30 cellular contexts compared by ENCODE assay signal in genomic region chr7:159083001-159083697, GRCh38.
DNase-seq lines count a peak whose midpoint lies in the region; ATAC-seq, FAIRE-seq and TF ChIP-seq lines count a peak whose summit lies in the region.
"Had no signal": no experiment of that assay in that cellular context is flagged by ENCODE, and none has a peak within 500 bp of the region (broad histone marks: within the 10 kb centered on the region; RNA-seq: fewer than 3 reads in every experiment).

No MANE protein-coding gene starts in this region.

- no peaks in the 10 kb centered on the region; the same call in 1 of the 2 replicates for H3K23me2 ChIP-seq in H1 (ENCODE audit: low read depth, low read length)

- intact Hi-C loops in spleen (cut with DNase I; ENCODE audit: low total_unique reads) = no loop called here

- H3K56ac ChIP-seq in H1 (replicated peaks; ENCODE audit: insufficient read length, low read depth, low read length) = no peak overlapping the region

- no peaks in the 10 kb centered on the region for H3K36me3 Mint-ChIP-seq in naive thymus-derived CD8-positive, alpha-beta T cell
- H3K36me3 Mint-ChIP-seq: activated naive CD8-positive, alpha-beta T cell treated with anti-CD3 and anti-CD28 coated beads, Interleukin-2, amount 10 ng/mL, durations not matched to agents 7 days and 5 days; IgD-negative memory B cell had no signal

- POLR2A ChIA-PET in H1 (lab: Charles Lee; ENCODE audit: partially characterized antibody) = no interaction called here
- POLR2A ChIA-PET in naive thymus-derived CD8-positive, alpha-beta T cell (lab: Charles Lee) = no interaction called here

- H4K91ac ChIP-seq in H1 (replicated peaks; ENCODE audit: insufficient read length, low read length) = no peak overlapping the region

- no peak overlapping the region for H3K4me3 Mint-ChIP-seq in naive thymus-derived CD8-positive, alpha-beta T cell
- H3K4me3 Mint-ChIP-seq: activated CD4-positive, alpha-beta T cell treated with anti-CD3 and anti-CD28 coated beads for 36 hours; activated CD8-positive, alpha-beta T cell treated with anti-CD3 and anti-CD28 coated beads for 36 hours; activated naive CD8-positive, alpha-beta T cell treated with anti-CD3 and anti-CD28 coated beads, Interleukin-2, amount 10 ng/mL, durations not matched to agents 7 days and 5 days; effector memory CD8-positive, alpha-beta T cell; IgD-negative memory B cell; T-helper 2 cell treated with Interferon-gamma antibody and Interleukin-4, amounts not matched to agents 5 μg/mL and 100 μg/mL, for 36 hours had no signal

- TF ChIP-seq EP300 in H1 (IDR thresholded peaks at IDR 0.05; ENCODE audit: borderline replicate concordance in 1 of 2, low read depth in 2 of 2, low read length in 2 of 2) = no peak

- DNase-seq in H1 (ENCODE audit: low read depth in 1 of 2, low spot score in 2 of 2) = no peak
- DNase-seq in left lobe of liver (ENCODE audit: low spot score) = peak; percentile 58
- peak; percentile 66 for DNase-seq in spleen
- no peak for DNase-seq in hepatic stellate cell (ENCODE audit: low spot score)
- DNase-seq in naive thymus-derived CD8-positive, alpha-beta T cell = no peak
- DNase-seq: activated CD4-positive, alpha-beta T cell treated with anti-CD3 and anti-CD28 coated beads for 36 hours; activated CD8-positive, alpha-beta memory T cell treated with anti-CD3 and anti-CD28 coated beads, Interleukin-2, amount 50 U/mL, for 48 hours; activated CD8-positive, alpha-beta T cell treated with anti-CD3 and anti-CD28 coated beads for 36 hours; activated naive CD8-positive, alpha-beta T cell treated with anti-CD3 and anti-CD28 coated beads, Interleukin-2, amount 10 ng/mL, durations not matched to agents 7 days and 5 days; COR-L47; DMS53; effector memory CD8-positive, alpha-beta T cell; erythroblast; mucosa of descending colon; NCI-H1694; NCI-H446 treated with DMSO at 0.1 percent for 48 hours; NCI-H774; stimulated activated CD4-positive, alpha-beta T cell treated with anti-CD3 and anti-CD28 coated beads, Interleukin-12 subunit alpha, Interleukin-12 subunit beta, amount 100 ng/mL, for 4 hours; stimulated activated CD4-positive, alpha-beta T cell treated with anti-CD3 and anti-CD28 coated beads, Interleukin-2, amount 100 ng/mL, for 48 hours; transverse colon had no signal

- H2BK20ac ChIP-seq in H1 (ENCODE audit: low read length) = no peak overlapping the region

- no peak overlapping the region for H2BK15ac ChIP-seq in H1 (ENCODE audit: low read length)

- H4K5ac ChIP-seq in H1 (ENCODE audit: insufficient read length, low read depth, low read length) = no peak overlapping the region

- peaks cover 0 to under 1% of the 10 kb centered on the region in 2 experiments for H4K20me1 ChIP-seq in H1 (replicated peaks in 1 of 2; ENCODE audit: control insufficient read depth in 1 of 2, insufficient read depth in 2 of 2, low read length in 2 of 2)
- H4K20me1 ChIP-seq: BLaER1 treated with 17β-estradiol and CSF1 and Interleukin-3, amounts not matched to agents 10 nM and 100 nM had no signal

- TF ChIP-seq RAD21 in H1 (IDR thresholded peaks at IDR 0.05 in 1 of 2, conservative IDR thresholded peaks at IDR 0.05 in 1 of 2; ENCODE audit: low read depth in 2 of 2, low read length in 2 of 2) = no peak

- no peaks in the 10 kb centered on the region for H3K79me2 ChIP-seq in H1 (ENCODE audit: control insufficient read depth in 1 of 2, insufficient read depth in 2 of 2, low read length in 2 of 2)

- no peak overlapping the region for H3K4me2 ChIP-seq in H1 (ENCODE audit: insufficient read depth in 1 of 2, low read depth in 2 of 2, low read length in 2 of 2)
- H3K4me2 ChIP-seq: BLaER1 treated with 17β-estradiol and CSF1 and Interleukin-3, amounts not matched to agents 10 nM and 100 nM had no signal

- peak; percentile 66 for ATAC-seq in left lobe of liver
- ATAC-seq in naive thymus-derived CD8-positive, alpha-beta T cell = no peak
- ATAC-seq in HG03196 (IDR thresholded peaks at IDR 0.05; ENCODE audit: unreplicated experiment) = no peak
- ATAC-seq: activated CD4-positive, alpha-beta T cell treated with anti-CD3 and anti-CD28 coated beads for 36 hours; activated CD8-positive, alpha-beta T cell treated with anti-CD3 and anti-CD28 coated beads for 36 hours; effector memory CD8-positive, alpha-beta T cell; HCT116; mucosa of descending colon; pancreas had no signal

- H2BK120ac ChIP-seq in H1 (replicated peaks; ENCODE audit: low read depth, low read length) = no peak overlapping the region

- no peak overlapping the region for H3K14ac ChIP-seq in H1 (ENCODE audit: insufficient read length)

- TF ChIP-seq POLR2A in H1 (IDR thresholded peaks at IDR 0.05; ENCODE audit: control extremely low read depth in 1 of 2, low read depth in 2 of 2, low read length in 2 of 2) = no peak
- no peak for TF ChIP-seq POLR2A in spleen (IDR thresholded peaks at IDR 0.05)

- H4K8ac ChIP-seq in H1 (ENCODE audit: extremely low read depth, insufficient read depth, low read length) = no peak overlapping the region; the same call in 1 of the 2 replicates

- no peaks in the 10 kb centered on the region for H3K4me1 ChIP-seq in H1 (replicated peaks in 1 of 4; ENCODE audit: control insufficient read depth in 3 of 4, insufficient read depth in 4 of 4, low read length in 3 of 4)
- no peaks in the 10 kb centered on the region for H3K4me1 ChIP-seq in spleen
- H3K4me1 ChIP-seq: pancreas, Peyer's patch, transverse colon had no signal

- H3K36me3 ChIP-seq in KOPT-K1 (ENCODE audit: insufficient read depth, low read length) = peaks cover 57% of the 10 kb centered on the region
- H3K36me3 ChIP-seq in H1 (ENCODE audit: control insufficient read depth in 2 of 4, insufficient read depth in 4 of 4, low read length in 3 of 4) = no peaks in the 10 kb centered on the region
- no peaks in the 10 kb centered on the region for H3K36me3 ChIP-seq in spleen
- H3K36me3 ChIP-seq: BLaER1 treated with 17β-estradiol and CSF1 and Interleukin-3, amounts not matched to agents 10 nM and 100 nM; pancreas; Peyer's patch; transverse colon had no signal

- H3K27me3 Mint-ChIP-seq in naive thymus-derived CD8-positive, alpha-beta T cell = peaks cover 4 to 27% (median 7%) of the 10 kb centered on the region in 5 donors

- peaks cover 3 to 8% (median 4%) of the 10 kb centered on the region in 4 donors for H3K4me1 Mint-ChIP-seq in naive thymus-derived CD8-positive, alpha-beta T cell
- H3K4me1 Mint-ChIP-seq: activated naive CD8-positive, alpha-beta T cell treated with anti-CD3 and anti-CD28 coated beads, Interleukin-2, amount 10 ng/mL, durations not matched to agents 7 days and 5 days; IgD-negative memory B cell had no signal

- H3K9me3 ChIP-seq in KOPT-K1 (ENCODE audit: insufficient read depth, low read length, poor library complexity, severe bottlenecking) (peaks cover 10% of the 10 kb centered on the region), H1 (ENCODE audit: insufficient read depth in 2 of 2, low read depth in 1 of 2, low read length in 1 of 2) (no peaks in the 10 kb centered on the region), spleen (no peaks in the 10 kb centered on the region)
- H3K9me3 ChIP-seq: BLaER1 treated with 17β-estradiol and CSF1 and Interleukin-3, amounts not matched to agents 10 nM and 100 nM; mucosa of descending colon; pancreas; Peyer's patch; transverse colon had no signal

- no peak overlapping the region for H3K23ac ChIP-seq in H1 (ENCODE audit: insufficient read length)

- CTCF ChIA-PET in H1 (lab: Charles Lee; ENCODE audit: partially characterized antibody) = interaction anchor here (1.4 kb wide), 1 partner anchor 36 kb away, joined by 3 read pairs; no protein-coding TSS in a partner anchor

- 96% methylated on average over 12 of the region's 13 CpGs; no CpG with 5 or more reads in 1 of the 2 experiments for WGBS in H1 (ENCODE audit: extremely low coverage in 1 of 2, insufficient coverage in 1 of 2, insufficient read length in 1 of 2, insufficient replicate concordance in 2 of 2, low coverage in 1 of 2, low lambda C conversion rate in 2 of 2, missing lambda C conversion rate in 1 of 2), 2 experiments
- WGBS in spleen, 5 donors = 87 to 94% (median 92%) methylated on average over 10 to 13 of the region's 13 CpGs

- no peak overlapping the region for H2BK12ac ChIP-seq in H1 (ENCODE audit: low read depth, low read length)

- FAIRE-seq in H1 (lab: Jason Lieb, UNC) = no peak
- FAIRE-seq: bronchial epithelial cell, colon, pancreas had no signal

- H3K79me1 ChIP-seq in H1 (ENCODE audit: low read depth, low read length) = no peaks in the 10 kb centered on the region

- H3K27me3 ChIP-seq in H1 (replicated peaks in 1 of 4; ENCODE audit: control insufficient read depth in 3 of 4, extremely low read depth in 1 of 4, insufficient read depth in 3 of 4, low read length in 3 of 4) = no peaks in the 10 kb centered on the region
- no peaks in the 10 kb centered on the region for H3K27me3 ChIP-seq in spleen (replicated peaks in 1 of 7)
- H3K27me3 ChIP-seq: BLaER1 treated with 17β-estradiol and CSF1 and Interleukin-3, amounts not matched to agents 10 nM and 100 nM; pancreas; Peyer's patch; transverse colon had no signal

- H3K9ac ChIP-seq in H1 (replicated peaks in 1 of 4; ENCODE audit: extremely low read depth in 1 of 4, low read depth in 3 of 4, low read length in 3 of 4) = no peak overlapping the region
- H3K9ac ChIP-seq: BLaER1 treated with 17β-estradiol and CSF1 and Interleukin-3, amounts not matched to agents 10 nM and 100 nM had no signal

- H2AK5ac ChIP-seq in H1 (ENCODE audit: low read depth, low read length) = no peak overlapping the region

- TF ChIP-seq CTCF in H1 (IDR thresholded peaks at IDR 0.05; ENCODE audit: control extremely low read depth in 1 of 3, insufficient read depth in 1 of 3, low read depth in 1 of 3, low read length in 3 of 3) (no peak), spleen (IDR thresholded peaks at IDR 0.05 in 8 of 11, conservative IDR thresholded peaks at IDR 0.05 in 3 of 11) (no peak)

- no peak overlapping the region for H3K18ac ChIP-seq in H1 (ENCODE audit: extremely low read depth, low read length)

- H3K4me3 ChIP-seq in H1 (ENCODE audit: extremely low read depth in 1 of 4, insufficient read depth in 2 of 4, low read depth in 3 of 4, low read length in 4 of 4) = no peak overlapping the region
- no peak overlapping the region for H3K4me3 ChIP-seq in spleen
- H3K4me3 ChIP-seq: BLaER1 treated with 17β-estradiol and CSF1 and Interleukin-3, amounts not matched to agents 10 nM and 100 nM; mucosa of descending colon; pancreas; Peyer's patch; transverse colon had no signal

- H3K9me3 Mint-ChIP-seq in naive thymus-derived CD8-positive, alpha-beta T cell = no peaks in the 10 kb centered on the region
- H3K9me3 Mint-ChIP-seq: activated CD8-positive, alpha-beta T cell treated with anti-CD3 and anti-CD28 coated beads for 36 hours; effector memory CD8-positive, alpha-beta T cell had no signal

- H2BK5ac ChIP-seq in H1 (ENCODE audit: low read depth, low read length) = peak overlapping the region; percentile 5; the same call in 1 of the 2 replicates

- no peak overlapping the region for H3K27ac Mint-ChIP-seq in naive thymus-derived CD8-positive, alpha-beta T cell
- H3K27ac Mint-ChIP-seq: activated CD8-positive, alpha-beta T cell treated with anti-CD3 and anti-CD28 coated beads for 36 hours; activated naive CD8-positive, alpha-beta T cell treated with anti-CD3 and anti-CD28 coated beads, Interleukin-2, amount 10 ng/mL, durations not matched to agents 7 days and 5 days; effector memory CD8-positive, alpha-beta T cell; T-helper 2 cell treated with Interferon-gamma antibody and Interleukin-4, amounts not matched to agents 5 μg/mL and 100 μg/mL, for 36 hours had no signal

- H3K27ac ChIP-seq in KOPT-K1 (ENCODE audit: low read depth, low read length, poor library complexity, severe bottlenecking) (peak overlapping the region; percentile 87), H1 (ENCODE audit: low read depth, low read length) (no peak overlapping the region), spleen (no peak overlapping the region)
- H3K27ac ChIP-seq: BLaER1 treated with 17β-estradiol and CSF1 and Interleukin-3, amounts not matched to agents 10 nM and 100 nM; pancreas; Peyer's patch; transverse colon had no signal

- no peak overlapping the region for H3K4ac ChIP-seq in H1 (replicated peaks; ENCODE audit: insufficient read length, low read depth, low read length)

- H2AFZ ChIP-seq in H1 (ENCODE audit: low read length) = no peak overlapping the region

Comparison
In these comparisons a context has a peak if more than half of its experiments do, and no peak if none do; other contexts are left out.
1. DNase-seq: peak in left lobe of liver (single experiment) and spleen (single experiment); none in H1 (0 of 2), hepatic stellate cell (single experiment) and naive thymus-derived CD8-positive, alpha-beta T cell (0 of 10).